6 cellular contexts compared by ENCODE assay signal in the genomic region with DNA sequence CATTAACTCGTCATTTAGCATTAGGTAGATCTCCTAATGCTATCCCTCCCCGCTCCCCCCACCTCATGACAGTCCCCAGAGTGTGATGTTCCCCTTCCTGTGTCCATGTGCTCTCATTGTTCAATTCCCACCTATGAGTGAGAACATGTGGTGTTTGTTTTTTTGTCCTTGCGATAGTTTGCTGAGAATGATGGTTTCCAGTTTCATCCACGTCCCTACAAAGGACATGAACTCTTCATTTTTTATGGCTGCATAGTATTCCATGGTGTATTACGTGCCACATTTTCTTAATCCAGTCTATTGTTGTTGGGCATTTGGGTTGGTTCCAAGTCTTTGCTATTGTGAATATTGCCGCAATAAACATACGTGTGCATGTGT.
DNase-seq lines count a peak whose midpoint lies in the region; ATAC-seq and TF ChIP-seq lines count a peak whose summit lies in the region.
"Not testable (repeated sequence)": the region's sequence is repeated elsewhere in the genome, so short reads cannot be mapped to it uniquely, and the experiment has no call there.

No MANE protein-coding gene starts in this region.

- H3K27ac Mint-ChIP-seq in activated CD4-positive, alpha-beta T cell treated with anti-CD3 and anti-CD28 coated beads for 36 hours, result peak overlapping the region; percentile 55
- peak overlapping the region; percentile 73 for H3K27ac Mint-ChIP-seq in activated T-cell treated with anti-CD3 and anti-CD28 coated beads, Interleukin-2, amount 50 U/mL, for 24 hours
- H3K27ac Mint-ChIP-seq in activated naive CD8-positive, alpha-beta T cell treated with anti-CD3 and anti-CD28 coated beads, Interleukin-2, amount 50 U/mL, for 24 hours, result peak overlapping the region; percentile 49
- H3K27ac Mint-ChIP-seq in chondrocyte (ENCODE audit: unreplicated experiment), result peak overlapping the region; percentile 36
- peak overlapping the region; percentile 46 to 72 for H3K27ac Mint-ChIP-seq in natural killer cell treated with Interleukin-12 subunit alpha and Interleukin-12 subunit beta and Interleukin-15 and Interleukin-18, amount 100 ng/mL, for 72 hours

- POLR2A ChIA-PET in HEK293T (lab: Yijun Ruan, JAX); activated CD4-positive, alpha-beta T cell treated with anti-CD3 and anti-CD28 coated beads for 36 hours (lab: Charles Lee): not testable (repeated sequence)

- CTCF ChIA-PET in HEK293T (lab: Yijun Ruan, JAX); activated CD4-positive, alpha-beta T cell treated with anti-CD3 and anti-CD28 coated beads for 36 hours (lab: Charles Lee): not testable (repeated sequence)

- ATAC-seq in activated CD4-positive, alpha-beta T cell treated with anti-CD3 and anti-CD28 coated beads for 36 hours; activated naive CD8-positive, alpha-beta T cell treated with anti-CD3 and anti-CD28 coated beads, Interleukin-2, amount 50 U/mL, for 24 hours; natural killer cell treated with Interleukin-12 subunit alpha and Interleukin-12 subunit beta and Interleukin-15 and Interleukin-18, amount 100 ng/mL, for 72 hours: not testable (repeated sequence)

- H3K9me3 Mint-ChIP-seq in activated CD4-positive, alpha-beta T cell treated with anti-CD3 and anti-CD28 coated beads for 36 hours (ENCODE audit: low read depth), result peaks cover 26% of the 10 kb centered on the region
- peaks cover 38% of the 10 kb centered on the region for H3K9me3 Mint-ChIP-seq in activated T-cell treated with anti-CD3 and anti-CD28 coated beads, Interleukin-2, amount 50 U/mL, for 24 hours
- H3K9me3 Mint-ChIP-seq in activated naive CD8-positive, alpha-beta T cell treated with anti-CD3 and anti-CD28 coated beads, Interleukin-2, amount 50 U/mL, for 24 hours, result peaks cover 39% of the 10 kb centered on the region
- not testable (repeated sequence) for H3K9me3 Mint-ChIP-seq in chondrocyte (ENCODE audit: low read depth); natural killer cell treated with Interleukin-12 subunit alpha and Interleukin-12 subunit beta and Interleukin-15 and Interleukin-18, amount 100 ng/mL, for 72 hours

- peaks cover 45% of the 10 kb centered on the region for H3K36me3 Mint-ChIP-seq in activated CD4-positive, alpha-beta T cell treated with anti-CD3 and anti-CD28 coated beads for 36 hours (ENCODE audit: low read depth)
- peaks cover 59% of the 10 kb centered on the region for H3K36me3 Mint-ChIP-seq in activated T-cell treated with anti-CD3 and anti-CD28 coated beads, Interleukin-2, amount 50 U/mL, for 24 hours (ENCODE audit: low read depth)
- peaks cover 52% of the 10 kb centered on the region for H3K36me3 Mint-ChIP-seq in activated naive CD8-positive, alpha-beta T cell treated with anti-CD3 and anti-CD28 coated beads, Interleukin-2, amount 50 U/mL, for 24 hours (ENCODE audit: low read depth)
- peaks cover 24% of the 10 kb centered on the region for H3K36me3 Mint-ChIP-seq in chondrocyte (ENCODE audit: low read depth)
- peaks cover 35% of the 10 kb centered on the region for H3K36me3 Mint-ChIP-seq in natural killer cell treated with Interleukin-12 subunit alpha and Interleukin-12 subunit beta and Interleukin-15 and Interleukin-18, amount 100 ng/mL, for 72 hours

- H3K4me3 Mint-ChIP-seq in activated CD4-positive, alpha-beta T cell treated with anti-CD3 and anti-CD28 coated beads for 36 hours; activated T-cell treated with anti-CD3 and anti-CD28 coated beads, Interleukin-2, amount 50 U/mL, for 24 hours; activated naive CD8-positive, alpha-beta T cell treated with anti-CD3 and anti-CD28 coated beads, Interleukin-2, amount 50 U/mL, for 24 hours; chondrocyte (ENCODE audit: unreplicated experiment); natural killer cell treated with Interleukin-12 subunit alpha and Interleukin-12 subunit beta and Interleukin-15 and Interleukin-18, amount 100 ng/mL, for 72 hours: not testable (repeated sequence)

- DNase-seq in HEK293T (ENCODE audit: extremely low spot score); activated CD4-positive, alpha-beta T cell treated with anti-CD3 and anti-CD28 coated beads for 36 hours; activated T-cell treated with anti-CD3 and anti-CD28 coated beads, Interleukin-2, amount 50 U/mL, for 24 hours; activated naive CD8-positive, alpha-beta T cell treated with anti-CD3 and anti-CD28 coated beads, Interleukin-2, amount 50 U/mL, for 24 hours; chondrocyte (ENCODE audit: low spot score); natural killer cell treated with Interleukin-12 subunit alpha and Interleukin-12 subunit beta and Interleukin-15 and Interleukin-18, amount 100 ng/mL, for 72 hours (ENCODE audit: low spot score): not testable (repeated sequence)

- not testable (repeated sequence) for TF ChIP-seq CTCF in chondrocyte (IDR thresholded peaks at IDR 0.05)

- peaks cover 32% of the 10 kb centered on the region for H3K4me1 Mint-ChIP-seq in activated CD4-positive, alpha-beta T cell treated with anti-CD3 and anti-CD28 coated beads for 36 hours
- peaks cover 41% of the 10 kb centered on the region for H3K4me1 Mint-ChIP-seq in activated T-cell treated with anti-CD3 and anti-CD28 coated beads, Interleukin-2, amount 50 U/mL, for 24 hours (ENCODE audit: low read depth)
- H3K4me1 Mint-ChIP-seq in activated naive CD8-positive, alpha-beta T cell treated with anti-CD3 and anti-CD28 coated beads, Interleukin-2, amount 50 U/mL, for 24 hours, result peaks cover 32% of the 10 kb centered on the region
- peaks cover 72% of the 10 kb centered on the region for H3K4me1 Mint-ChIP-seq in chondrocyte (ENCODE audit: low read depth)
- H3K4me1 Mint-ChIP-seq in natural killer cell treated with Interleukin-12 subunit alpha and Interleukin-12 subunit beta and Interleukin-15 and Interleukin-18, amount 100 ng/mL, for 72 hours (ENCODE audit: low read depth in 2 of 2), result peaks cover 52 to 54% of the 10 kb centered on the region in 2 donors

- intact Hi-C loops in activated CD4-positive, alpha-beta T cell treated with anti-CD3 and anti-CD28 coated beads for 36 hours (cut with DNase I, micrococcal nuclease), result not testable (repeated sequence)

- H3K27me3 Mint-ChIP-seq in activated CD4-positive, alpha-beta T cell treated with anti-CD3 and anti-CD28 coated beads for 36 hours; activated T-cell treated with anti-CD3 and anti-CD28 coated beads, Interleukin-2, amount 50 U/mL, for 24 hours; activated naive CD8-positive, alpha-beta T cell treated with anti-CD3 and anti-CD28 coated beads, Interleukin-2, amount 50 U/mL, for 24 hours; chondrocyte (ENCODE audit: low read depth); natural killer cell treated with Interleukin-12 subunit alpha and Interleukin-12 subunit beta and Interleukin-15 and Interleukin-18, amount 100 ng/mL, for 72 hours: not testable (repeated sequence)

TF ChIP-seq in HEK293T, 16 proteins besides CTCF, POLR2A, EP300 and RAD21:
- TF ChIP-seq L3MBTL2 (conservative IDR thresholded peaks at IDR 0.05), result peak; percentile 54
TF ChIP-seq in HEK293T: peak in this region for 1; not testable (repeated sequence) for 15.
